Comparison of ENCODE assay signal across 1 cellular context in genomic region chr3:124887177-124887995, GRCh38.
TF ChIP-seq lines count a peak whose summit lies in the region.

TSS of gene ITGB5 (minus strand) at chr3:124887365. CDS start at chr3:124887000, 365 bp downstream.

TF ChIP-seq in HepG2, 621 proteins besides CTCF, POLR2A, EP300 and RAD21 (continued from another document and continues in another):
- TF ChIP-seq ASH2L (IDR thresholded peaks at IDR 0.05; ENCODE audit: insufficient read length, low read depth, low read length), result peak; percentile 40
- TF ChIP-seq ZFP41 (CRISPR knock-in tag; IDR thresholded peaks at IDR 0.05; ENCODE audit: borderline replicate concordance), result no peak
- TF ChIP-seq ZNF296 (CRISPR knock-in tag; conservative IDR thresholded peaks at IDR 0.05), result 0 out of 2 replicates have a peak, but pooled peaks have one; percentile 45
- TF ChIP-seq CSRNP1 (CRISPR knock-in tag; IDR thresholded peaks at IDR 0.05), result no peak; the same call in 1 of the 2 replicates
- no peak for TF ChIP-seq ZBTB49 (CRISPR knock-in tag; IDR thresholded peaks at IDR 0.05; ENCODE audit: borderline replicate concordance)
- TF ChIP-seq RFXAP (CRISPR knock-in tag; IDR thresholded peaks at IDR 0.05; ENCODE audit: borderline replicate concordance), result 0 out of 2 replicates have a peak, but pooled peaks have one; percentile 40
- TF ChIP-seq MLLT10 (CRISPR knock-in tag; IDR thresholded peaks at IDR 0.05), result no peak
- no peak for TF ChIP-seq ZNF430 (CRISPR knock-in tag; IDR thresholded peaks at IDR 0.05)
- TF ChIP-seq ZNF839 (CRISPR knock-in tag; IDR thresholded peaks at IDR 0.05; ENCODE audit: borderline replicate concordance), result 0 out of 2 replicates have a peak, but pooled peaks have one; percentile 27
- no peak for TF ChIP-seq IKZF1 (IDR thresholded peaks at IDR 0.05)
- TF ChIP-seq, protein P1, sequence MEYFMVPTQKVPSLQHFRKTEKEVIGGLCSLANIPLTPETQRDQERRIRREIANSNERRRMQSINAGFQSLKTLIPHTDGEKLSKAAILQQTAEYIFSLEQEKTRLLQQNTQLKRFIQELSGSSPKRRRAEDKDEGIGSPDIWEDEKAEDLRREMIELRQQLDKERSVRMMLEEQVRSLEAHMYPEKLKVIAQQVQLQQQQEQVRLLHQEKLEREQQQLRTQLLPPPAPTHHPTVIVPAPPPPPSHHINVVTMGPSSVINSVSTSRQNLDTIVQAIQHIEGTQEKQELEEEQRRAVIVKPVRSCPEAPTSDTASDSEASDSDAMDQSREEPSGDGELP (IDR thresholded peaks at IDR 0.05; ENCODE audit: borderline replicate concordance, low read depth), result no peak
- peak; percentile 57; the same call in 1 of the 2 replicates for TF ChIP-seq SP4 (CRISPR knock-in tag; IDR thresholded peaks at IDR 0.05)
- no peak for TF ChIP-seq ZNF614 (CRISPR knock-in tag; IDR thresholded peaks at IDR 0.05; ENCODE audit: borderline replicate concordance)
- TF ChIP-seq, protein P2, sequence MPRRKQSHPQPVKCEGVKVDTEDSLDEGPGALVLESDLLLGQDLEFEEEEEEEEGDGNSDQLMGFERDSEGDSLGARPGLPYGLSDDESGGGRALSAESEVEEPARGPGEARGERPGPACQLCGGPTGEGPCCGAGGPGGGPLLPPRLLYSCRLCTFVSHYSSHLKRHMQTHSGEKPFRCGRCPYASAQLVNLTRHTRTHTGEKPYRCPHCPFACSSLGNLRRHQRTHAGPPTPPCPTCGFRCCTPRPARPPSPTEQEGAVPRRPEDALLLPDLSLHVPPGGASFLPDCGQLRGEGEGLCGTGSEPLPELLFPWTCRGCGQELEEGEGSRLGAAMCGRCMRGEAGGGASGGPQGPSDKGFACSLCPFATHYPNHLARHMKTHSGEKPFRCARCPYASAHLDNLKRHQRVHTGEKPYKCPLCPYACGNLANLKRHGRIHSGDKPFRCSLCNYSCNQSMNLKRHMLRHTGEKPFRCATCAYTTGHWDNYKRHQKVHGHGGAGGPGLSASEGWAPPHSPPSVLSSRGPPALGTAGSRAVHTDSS (CRISPR knock-in tag; conservative IDR thresholded peaks at IDR 0.05), result no peak
- TF ChIP-seq NFYC (CRISPR knock-in tag; IDR thresholded peaks at IDR 0.05), result no peak; the same call in 1 of the 2 replicates
- no peak for TF ChIP-seq PRMT3 (CRISPR knock-in tag; IDR thresholded peaks at IDR 0.05; ENCODE audit: borderline replicate concordance, low read depth)
- TF ChIP-seq, protein P3, sequence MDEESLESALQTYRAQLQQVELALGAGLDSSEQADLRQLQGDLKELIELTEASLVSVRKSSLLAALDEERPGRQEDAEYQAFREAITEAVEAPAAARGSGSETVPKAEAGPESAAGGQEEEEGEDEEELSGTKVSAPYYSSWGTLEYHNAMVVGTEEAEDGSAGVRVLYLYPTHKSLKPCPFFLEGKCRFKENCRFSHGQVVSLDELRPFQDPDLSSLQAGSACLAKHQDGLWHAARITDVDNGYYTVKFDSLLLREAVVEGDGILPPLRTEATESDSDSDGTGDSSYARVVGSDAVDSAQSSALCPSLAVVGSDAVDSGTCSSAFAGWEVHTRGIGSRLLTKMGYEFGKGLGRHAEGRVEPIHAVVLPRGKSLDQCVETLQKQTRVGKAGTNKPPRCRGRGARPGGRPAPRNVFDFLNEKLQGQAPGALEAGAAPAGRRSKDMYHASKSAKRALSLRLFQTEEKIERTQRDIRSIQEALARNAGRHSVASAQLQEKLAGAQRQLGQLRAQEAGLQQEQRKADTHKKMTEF (CRISPR knock-in tag; IDR thresholded peaks at IDR 0.05), result peak; percentile 60; the same call in 1 of the 2 replicates
- no peak for TF ChIP-seq ZZZ3 (CRISPR knock-in tag; IDR thresholded peaks at IDR 0.05; ENCODE audit: borderline replicate concordance)
- no peak for TF ChIP-seq ZEB1 (IDR thresholded peaks at IDR 0.05; ENCODE audit: insufficient replicate concordance, low read depth)
- no peak for TF ChIP-seq ZNF496 (CRISPR knock-in tag; IDR thresholded peaks at IDR 0.05; ENCODE audit: insufficient replicate concordance)
- TF ChIP-seq ADNP (CRISPR knock-in tag; IDR thresholded peaks at IDR 0.05), result no peak
- TF ChIP-seq AKAP8 (CRISPR knock-in tag; IDR thresholded peaks at IDR 0.05), result no peak; the same call in 1 of the 2 replicates
- TF ChIP-seq GPN1 (CRISPR knock-in tag; IDR thresholded peaks at IDR 0.05; ENCODE audit: borderline replicate concordance), result no peak
- TF ChIP-seq, protein P4, sequence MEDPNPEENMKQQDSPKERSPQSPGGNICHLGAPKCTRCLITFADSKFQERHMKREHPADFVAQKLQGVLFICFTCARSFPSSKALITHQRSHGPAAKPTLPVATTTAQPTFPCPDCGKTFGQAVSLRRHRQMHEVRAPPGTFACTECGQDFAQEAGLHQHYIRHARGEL (CRISPR knock-in tag; IDR thresholded peaks at IDR 0.05), result no peak
- TF ChIP-seq ZFP36 (IDR thresholded peaks at IDR 0.05; ENCODE audit: borderline replicate concordance, low read depth, low read length, partially characterized antibody), result no peak
- no peak for TF ChIP-seq ZNF20 (CRISPR knock-in tag; IDR thresholded peaks at IDR 0.05)
- TF ChIP-seq MED13 (CRISPR knock-in tag; IDR thresholded peaks at IDR 0.05), result no peak
- no peak for TF ChIP-seq PCBP1 (IDR thresholded peaks at IDR 0.05; ENCODE audit: borderline replicate concordance, low read depth, low read length)
- TF ChIP-seq ZMYM2 (CRISPR knock-in tag; IDR thresholded peaks at IDR 0.05), result no peak
- no peak for TF ChIP-seq ZNF850 (CRISPR knock-in tag; conservative IDR thresholded peaks at IDR 0.05)
- no peak for TF ChIP-seq SRF (IDR thresholded peaks at IDR 0.05; ENCODE audit: low read depth, low read length)
- TF ChIP-seq FOXK1 (CRISPR knock-in tag; IDR thresholded peaks at IDR 0.05; ENCODE audit: borderline replicate concordance, low read depth), result peak; percentile 41; the same call in 1 of the 2 replicates
- TF ChIP-seq, protein P5, sequence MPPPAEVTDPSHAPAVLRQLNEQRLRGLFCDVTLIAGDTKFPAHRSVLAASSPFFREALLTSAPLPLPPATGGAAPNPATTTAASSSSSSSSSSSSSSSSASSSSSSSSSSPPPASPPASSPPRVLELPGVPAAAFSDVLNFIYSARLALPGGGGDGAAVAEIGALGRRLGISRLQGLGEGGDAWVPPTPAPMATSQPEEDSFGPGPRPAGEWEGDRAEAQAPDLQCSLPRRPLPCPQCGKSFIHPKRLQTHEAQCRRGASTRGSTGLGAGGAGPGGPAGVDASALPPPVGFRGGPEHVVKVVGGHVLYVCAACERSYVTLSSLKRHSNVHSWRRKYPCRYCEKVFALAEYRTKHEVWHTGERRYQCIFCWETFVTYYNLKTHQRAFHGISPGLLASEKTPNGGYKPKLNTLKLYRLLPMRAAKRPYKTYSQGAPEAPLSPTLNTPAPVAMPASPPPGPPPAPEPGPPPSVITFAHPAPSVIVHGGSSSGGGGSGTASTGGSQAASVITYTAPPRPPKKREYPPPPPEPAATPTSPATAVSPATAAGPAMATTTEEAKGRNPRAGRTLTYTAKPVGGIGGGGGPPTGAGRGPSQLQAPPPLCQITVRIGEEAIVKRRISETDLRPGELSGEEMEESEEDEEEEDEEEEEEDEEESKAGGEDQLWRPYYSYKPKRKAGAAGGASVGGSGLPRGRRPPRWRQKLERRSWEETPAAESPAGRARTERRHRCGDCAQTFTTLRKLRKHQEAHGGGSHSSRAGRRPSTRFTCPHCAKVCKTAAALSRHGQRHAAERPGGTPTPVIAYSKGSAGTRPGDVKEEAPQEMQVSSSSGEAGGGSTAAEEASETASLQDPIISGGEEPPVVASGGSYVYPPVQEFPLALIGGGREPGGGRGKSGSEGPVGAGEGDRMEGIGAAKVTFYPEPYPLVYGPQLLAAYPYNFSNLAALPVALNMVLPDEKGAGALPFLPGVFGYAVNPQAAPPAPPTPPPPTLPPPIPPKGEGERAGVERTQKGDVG (CRISPR knock-in tag; IDR thresholded peaks at IDR 0.05; ENCODE audit: borderline replicate concordance), result peak; percentile 61; the same call in 1 of the 2 replicates
- TF ChIP-seq E2F5 (CRISPR knock-in tag; conservative IDR thresholded peaks at IDR 0.05), result peak; percentile 17; the same call in 1 of the 2 replicates
- TF ChIP-seq, protein P6, sequence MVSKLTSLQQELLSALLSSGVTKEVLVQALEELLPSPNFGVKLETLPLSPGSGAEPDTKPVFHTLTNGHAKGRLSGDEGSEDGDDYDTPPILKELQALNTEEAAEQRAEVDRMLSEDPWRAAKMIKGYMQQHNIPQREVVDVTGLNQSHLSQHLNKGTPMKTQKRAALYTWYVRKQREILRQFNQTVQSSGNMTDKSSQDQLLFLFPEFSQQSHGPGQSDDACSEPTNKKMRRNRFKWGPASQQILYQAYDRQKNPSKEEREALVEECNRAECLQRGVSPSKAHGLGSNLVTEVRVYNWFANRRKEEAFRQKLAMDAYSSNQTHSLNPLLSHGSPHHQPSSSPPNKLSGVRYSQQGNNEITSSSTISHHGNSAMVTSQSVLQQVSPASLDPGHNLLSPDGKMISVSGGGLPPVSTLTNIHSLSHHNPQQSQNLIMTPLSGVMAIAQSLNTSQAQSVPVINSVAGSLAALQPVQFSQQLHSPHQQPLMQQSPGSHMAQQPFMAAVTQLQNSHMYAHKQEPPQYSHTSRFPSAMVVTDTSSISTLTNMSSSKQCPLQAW (CRISPR knock-in tag; IDR thresholded peaks at IDR 0.05), result peak; percentile 10; the same call in 1 of the 2 replicates
- TF ChIP-seq TBX3 (IDR thresholded peaks at IDR 0.05; ENCODE audit: borderline replicate concordance), result no peak
- TF ChIP-seq ZNF841 (CRISPR knock-in tag; IDR thresholded peaks at IDR 0.05; ENCODE audit: borderline replicate concordance), result no peak
- TF ChIP-seq KDM1A (CRISPR knock-in tag; IDR thresholded peaks at IDR 0.05), result no peak
- no peak for TF ChIP-seq HES4 (CRISPR knock-in tag; IDR thresholded peaks at IDR 0.05; ENCODE audit: borderline replicate concordance)
- no peak for TF ChIP-seq MBNL3 (CRISPR knock-in tag; conservative IDR thresholded peaks at IDR 0.05)
- TF ChIP-seq MEF2D (CRISPR knock-in tag; IDR thresholded peaks at IDR 0.05), result no peak
- no peak for TF ChIP-seq LBX2 (CRISPR knock-in tag; IDR thresholded peaks at IDR 0.05; ENCODE audit: borderline replicate concordance)
- TF ChIP-seq, protein P7, sequence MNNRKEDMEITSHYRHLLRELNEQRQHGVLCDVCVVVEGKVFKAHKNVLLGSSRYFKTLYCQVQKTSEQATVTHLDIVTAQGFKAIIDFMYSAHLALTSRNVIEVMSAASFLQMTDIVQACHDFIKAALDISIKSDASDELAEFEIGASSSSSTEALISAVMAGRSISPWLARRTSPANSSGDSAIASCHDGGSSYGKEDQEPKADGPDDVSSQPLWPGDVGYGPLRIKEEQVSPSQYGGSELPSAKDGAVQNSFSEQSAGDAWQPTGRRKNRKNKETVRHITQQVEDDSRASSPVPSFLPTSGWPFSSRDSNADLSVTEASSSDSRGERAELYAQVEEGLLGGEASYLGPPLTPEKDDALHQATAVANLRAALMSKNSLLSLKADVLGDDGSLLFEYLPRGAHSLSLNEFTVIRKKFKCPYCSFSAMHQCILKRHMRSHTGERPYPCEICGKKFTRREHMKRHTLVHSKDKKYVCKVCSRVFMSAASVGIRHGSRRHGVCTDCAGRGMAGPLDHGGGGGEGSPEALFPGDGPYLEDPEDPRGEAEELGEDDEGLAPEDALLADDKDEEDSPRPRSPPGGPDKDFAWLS (CRISPR knock-in tag; IDR thresholded peaks at IDR 0.05; ENCODE audit: borderline replicate concordance), result peak; percentile 88; the same call in 1 of the 2 replicates
- no peak for TF ChIP-seq ZNF460 (CRISPR knock-in tag; IDR thresholded peaks at IDR 0.05; ENCODE audit: borderline replicate concordance)
- TF ChIP-seq ZNF652 (CRISPR knock-in tag; IDR thresholded peaks at IDR 0.05; ENCODE audit: borderline replicate concordance, low read depth), result no peak
- TF ChIP-seq, protein P8, sequence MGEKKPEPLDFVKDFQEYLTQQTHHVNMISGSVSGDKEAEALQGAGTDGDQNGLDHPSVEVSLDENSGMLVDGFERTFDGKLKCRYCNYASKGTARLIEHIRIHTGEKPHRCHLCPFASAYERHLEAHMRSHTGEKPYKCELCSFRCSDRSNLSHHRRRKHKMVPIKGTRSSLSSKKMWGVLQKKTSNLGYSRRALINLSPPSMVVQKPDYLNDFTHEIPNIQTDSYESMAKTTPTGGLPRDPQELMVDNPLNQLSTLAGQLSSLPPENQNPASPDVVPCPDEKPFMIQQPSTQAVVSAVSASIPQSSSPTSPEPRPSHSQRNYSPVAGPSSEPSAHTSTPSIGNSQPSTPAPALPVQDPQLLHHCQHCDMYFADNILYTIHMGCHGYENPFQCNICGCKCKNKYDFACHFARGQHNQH (CRISPR knock-in tag; IDR thresholded peaks at IDR 0.05), result peak; percentile 63; the same call in 1 of the 2 replicates
- no peak for TF ChIP-seq HOXA7 (CRISPR knock-in tag; IDR thresholded peaks at IDR 0.05)
